In genomic region chr12:68364893-68365725, GRCh38 we compare ENCODE assay signal across 1 cellular context.
TF ChIP-seq lines count a peak whose summit lies in the region.

No MANE protein-coding gene starts in this region.

TF ChIP-seq in K562, 482 proteins besides CTCF, POLR2A, EP300 and RAD21 (continued from another document and continues in another):
- peak; percentile 72 for TF ChIP-seq CCNT2 (IDR thresholded peaks at IDR 0.05; ENCODE audit: borderline replicate concordance, extremely low read depth, insufficient read length, low read depth, low read length)
- TF ChIP-seq NFIC (IDR thresholded peaks at IDR 0.05) = peak; percentile 65
- peak; percentile 65 for TF ChIP-seq HMGN3 (IDR thresholded peaks at IDR 0.05; ENCODE audit: borderline replicate concordance, extremely low read depth, insufficient read length, low read depth, low read length)
- peak; percentile 96 for TF ChIP-seq TFAP4 (CRISPR knock-in tag; IDR thresholded peaks at IDR 0.05; ENCODE audit: borderline replicate concordance)
- no peak for TF ChIP-seq DEAF1 (CRISPR knock-in tag; IDR thresholded peaks at IDR 0.05)
- TF ChIP-seq PPARD (CRISPR knock-in tag; IDR thresholded peaks at IDR 0.05) = no peak
- TF ChIP-seq BDP1 (IDR thresholded peaks at IDR 0.05; ENCODE audit: insufficient read depth, insufficient read length) = no peak
- TF ChIP-seq ZNF764 (CRISPR knock-in tag; IDR thresholded peaks at IDR 0.05; ENCODE audit: low read depth) = no peak
- TF ChIP-seq ZNF584 (CRISPR knock-in tag; IDR thresholded peaks at IDR 0.05; ENCODE audit: low read depth) = no peak; the same call in 1 of the 2 replicates
- peak; percentile 94 for TF ChIP-seq ZNF384 (IDR thresholded peaks at IDR 0.05; ENCODE audit: low read depth, low read length)
- peak; percentile 82 for TF ChIP-seq CEBPG (CRISPR knock-in tag; IDR thresholded peaks at IDR 0.05)
- TF ChIP-seq CEBPG (tag; conservative IDR thresholded peaks at IDR 0.05 in 1 of 2, IDR thresholded peaks at IDR 0.05 in 1 of 2) = peak; percentile 79 to 91
- no peak for TF ChIP-seq NCOA2 (IDR thresholded peaks at IDR 0.05; ENCODE audit: partially characterized antibody in 2 of 2)
- no peak for TF ChIP-seq HNRNPUL1 (IDR thresholded peaks at IDR 0.05; ENCODE audit: low read length)
- no peak for TF ChIP-seq MAFK (IDR thresholded peaks at IDR 0.05; ENCODE audit: low read length)
- TF ChIP-seq ZNF263 (CRISPR knock-in tag; IDR thresholded peaks at IDR 0.05; ENCODE audit: borderline replicate concordance) = peak; percentile 87
- TF ChIP-seq HMG20B (CRISPR knock-in tag; IDR thresholded peaks at IDR 0.05) = no peak
- no peak for TF ChIP-seq KHSRP (IDR thresholded peaks at IDR 0.05)
- TF ChIP-seq SIN3A (IDR thresholded peaks at IDR 0.05; ENCODE audit: borderline replicate concordance in 2 of 2, control insufficient read depth in 1 of 2, low read depth in 2 of 2, low read length in 2 of 2) = no peak
- peak; percentile 11; the same call in 1 of the 2 replicates for TF ChIP-seq CC2D1A (IDR thresholded peaks at IDR 0.05)
- TF ChIP-seq TEAD1 (CRISPR knock-in tag; IDR thresholded peaks at IDR 0.05) = peak; percentile 75 to 94
- TF ChIP-seq POLR2H (tag; IDR thresholded peaks at IDR 0.05; ENCODE audit: low read depth) = peak; percentile 33
- TF ChIP-seq JUN (IDR thresholded peaks at IDR 0.05; ENCODE audit: borderline replicate concordance, low read depth, low read length) = 0 out of 2 replicates have a peak, but pooled peaks have one; percentile 23
- TF ChIP-seq JUN (CRISPR knock-in tag; IDR thresholded peaks at IDR 0.05; ENCODE audit: borderline replicate concordance) = peak; percentile 55; the same call in 1 of the 2 replicates
- TF ChIP-seq XRCC4 (IDR thresholded peaks at IDR 0.05; ENCODE audit: extremely low read depth, insufficient read depth, insufficient read length) = no peak
- no peak for TF ChIP-seq RUNX1 (IDR thresholded peaks at IDR 0.05; ENCODE audit: low read depth)
- TF ChIP-seq NRF1 (conservative IDR thresholded peaks at IDR 0.05 in 1 of 2, IDR thresholded peaks at IDR 0.05 in 1 of 2) = peak in 1 of 2 experiments; percentile 49; a peak in 3 of 4 replicates
- 0 out of 2 replicates have a peak, but pooled peaks have one; percentile 40 for TF ChIP-seq CREB1 (IDR thresholded peaks at IDR 0.05)
- peak; percentile 45; the same call in 1 of the 2 replicates for TF ChIP-seq CREB1 (CRISPR knock-in tag; IDR thresholded peaks at IDR 0.05)
- TF ChIP-seq ZFP36 (IDR thresholded peaks at IDR 0.05; ENCODE audit: low read depth, low read length, partially characterized antibody) = no peak
- TF ChIP-seq STAT5B (CRISPR knock-in tag; IDR thresholded peaks at IDR 0.05) = no peak
- peak; percentile 96 for TF ChIP-seq CTBP1 (IDR thresholded peaks at IDR 0.05; ENCODE audit: borderline replicate concordance)
- no peak for TF ChIP-seq SP2 (IDR thresholded peaks at IDR 0.05; ENCODE audit: extremely low read depth, low read depth, low read length, poor library complexity, severe bottlenecking)
- no peak for TF ChIP-seq ZNF274 (IDR thresholded peaks at IDR 0.05; ENCODE audit: borderline replicate concordance, low read depth, low read length)
- no peak for TF ChIP-seq ZNF785 (CRISPR knock-in tag; IDR thresholded peaks at IDR 0.05)
- TF ChIP-seq HOMEZ (CRISPR knock-in tag; IDR thresholded peaks at IDR 0.05) = no peak
- TF ChIP-seq ZNF644 (tag; IDR thresholded peaks at IDR 0.05; ENCODE audit: low read depth) = peak; percentile 45; the same call in 1 of the 2 replicates
- TF ChIP-seq C11orf30 (IDR thresholded peaks at IDR 0.05; ENCODE audit: low read depth) = no peak
- TF ChIP-seq SNRNP70 (optimal IDR thresholded peaks at IDR 0.05; ENCODE audit: low read depth, low read length) = no peak
- no peak for TF ChIP-seq ZBTB26 (CRISPR knock-in tag; IDR thresholded peaks at IDR 0.05)
- TF ChIP-seq JUNB (CRISPR knock-in tag; conservative IDR thresholded peaks at IDR 0.05) = no peak
- no peak for TF ChIP-seq OTX1 (CRISPR knock-in tag; IDR thresholded peaks at IDR 0.05)
- peak; percentile 64; the same call in 1 of the 2 replicates for TF ChIP-seq ZNF592 (IDR thresholded peaks at IDR 0.05)
- TF ChIP-seq MEIS2 (IDR thresholded peaks at IDR 0.05; ENCODE audit: partially characterized antibody) = no peak
- TF ChIP-seq MXD1 (CRISPR knock-in tag; IDR thresholded peaks at IDR 0.05; ENCODE audit: borderline replicate concordance, poor library complexity, severe bottlenecking) = no peak
- no peak for TF ChIP-seq HES1 (IDR thresholded peaks at IDR 0.05; ENCODE audit: low read depth)
- peak; percentile 52; the same call in 1 of the 2 replicates for TF ChIP-seq USF1 (CRISPR knock-in tag; IDR thresholded peaks at IDR 0.05)
- TF ChIP-seq TEAD4 (IDR thresholded peaks at IDR 0.05; ENCODE audit: low read length) = peak; percentile 84
- TF ChIP-seq TEAD4 (CRISPR knock-in tag; IDR thresholded peaks at IDR 0.05; ENCODE audit: borderline replicate concordance) = no peak
- no peak for TF ChIP-seq ZNF121 (CRISPR knock-in tag; conservative IDR thresholded peaks at IDR 0.05)
- TF ChIP-seq TEAD2 (tag; IDR thresholded peaks at IDR 0.05) = no peak
- peak in 1 of 2 experiments; percentile 97; a peak in 2 of 4 replicates for TF ChIP-seq MLLT1 (IDR thresholded peaks at IDR 0.05)
- TF ChIP-seq CTCFL (IDR thresholded peaks at IDR 0.05; ENCODE audit: borderline replicate concordance, insufficient read depth, low read depth, low read length, poor library complexity, severe bottlenecking) = no peak
- peak; percentile 18 for TF ChIP-seq RBM39 (optimal IDR thresholded peaks at IDR 0.05; ENCODE audit: low read depth, low read length)
- no peak for TF ChIP-seq SRSF9 (IDR thresholded peaks at IDR 0.05; ENCODE audit: borderline replicate concordance, low read depth, low read length)
- TF ChIP-seq HNRNPK (IDR thresholded peaks at IDR 0.05; ENCODE audit: low read depth, low read length, poor library complexity, severe bottlenecking) = no peak
- no peak for TF ChIP-seq ZNF551 (CRISPR knock-in tag; IDR thresholded peaks at IDR 0.05)
- TF ChIP-seq TAF1 (IDR thresholded peaks at IDR 0.05; ENCODE audit: control insufficient read depth, extremely low read depth, insufficient read depth, low read length, severe bottlenecking) = no peak
